ENCODE assay signal across 1 cellular context in the genomic region with DNA sequence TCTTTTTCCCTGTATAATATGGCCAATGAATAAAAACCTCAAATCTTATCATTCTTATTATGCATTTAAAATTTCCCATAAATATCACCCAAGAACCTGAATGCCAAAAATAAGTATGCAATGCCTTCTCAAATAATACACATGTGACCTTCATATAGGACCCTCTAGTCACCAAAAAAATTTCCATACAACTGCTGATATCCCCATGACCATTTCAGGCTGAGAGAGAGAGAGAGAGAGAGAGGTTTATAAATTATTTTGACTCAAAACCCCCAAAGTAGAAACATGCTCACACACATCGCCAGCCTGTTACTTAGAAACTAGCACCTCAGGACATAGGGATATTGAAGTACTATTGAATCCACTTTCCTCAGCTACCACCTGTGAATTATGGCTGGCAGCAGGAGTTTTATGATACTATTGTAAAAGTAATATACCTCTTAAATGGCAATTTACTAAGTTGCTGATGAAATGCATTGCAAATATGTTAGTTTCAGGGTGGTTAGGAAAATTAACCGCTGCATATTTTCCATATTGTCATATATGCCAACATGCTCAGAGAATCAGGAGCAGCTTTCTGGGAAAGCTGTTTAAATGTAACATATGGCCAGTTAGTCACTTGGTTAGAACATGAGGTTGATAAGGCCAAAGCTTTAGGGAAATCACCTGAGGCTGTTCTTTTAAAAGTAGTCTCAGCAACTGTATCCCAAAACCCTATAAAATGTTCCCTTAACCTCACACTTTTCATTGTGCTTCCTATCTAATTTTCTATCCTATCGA.
TF ChIP-seq lines count a peak whose summit lies in the region.

No MANE protein-coding gene starts in this region.

TF ChIP-seq in HEK293, 187 proteins besides CTCF, POLR2A, EP300 and RAD21 (continued from another document):
- no peak for TF ChIP-seq ZNF76 (tag by site-specific recombination; IDR thresholded peaks at IDR 0.05; ENCODE audit: borderline replicate concordance, low read depth)
- TF ChIP-seq, protein P1, sequence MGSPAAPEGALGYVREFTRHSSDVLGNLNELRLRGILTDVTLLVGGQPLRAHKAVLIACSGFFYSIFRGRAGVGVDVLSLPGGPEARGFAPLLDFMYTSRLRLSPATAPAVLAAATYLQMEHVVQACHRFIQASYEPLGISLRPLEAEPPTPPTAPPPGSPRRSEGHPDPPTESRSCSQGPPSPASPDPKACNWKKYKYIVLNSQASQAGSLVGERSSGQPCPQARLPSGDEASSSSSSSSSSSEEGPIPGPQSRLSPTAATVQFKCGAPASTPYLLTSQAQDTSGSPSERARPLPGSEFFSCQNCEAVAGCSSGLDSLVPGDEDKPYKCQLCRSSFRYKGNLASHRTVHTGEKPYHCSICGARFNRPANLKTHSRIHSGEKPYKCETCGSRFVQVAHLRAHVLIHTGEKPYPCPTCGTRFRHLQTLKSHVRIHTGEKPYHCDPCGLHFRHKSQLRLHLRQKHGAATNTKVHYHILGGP (tag by site-specific recombination; IDR thresholded peaks at IDR 0.05) = peak; percentile 20; the same call in 1 of the 2 replicates
- TF ChIP-seq, protein P2, sequence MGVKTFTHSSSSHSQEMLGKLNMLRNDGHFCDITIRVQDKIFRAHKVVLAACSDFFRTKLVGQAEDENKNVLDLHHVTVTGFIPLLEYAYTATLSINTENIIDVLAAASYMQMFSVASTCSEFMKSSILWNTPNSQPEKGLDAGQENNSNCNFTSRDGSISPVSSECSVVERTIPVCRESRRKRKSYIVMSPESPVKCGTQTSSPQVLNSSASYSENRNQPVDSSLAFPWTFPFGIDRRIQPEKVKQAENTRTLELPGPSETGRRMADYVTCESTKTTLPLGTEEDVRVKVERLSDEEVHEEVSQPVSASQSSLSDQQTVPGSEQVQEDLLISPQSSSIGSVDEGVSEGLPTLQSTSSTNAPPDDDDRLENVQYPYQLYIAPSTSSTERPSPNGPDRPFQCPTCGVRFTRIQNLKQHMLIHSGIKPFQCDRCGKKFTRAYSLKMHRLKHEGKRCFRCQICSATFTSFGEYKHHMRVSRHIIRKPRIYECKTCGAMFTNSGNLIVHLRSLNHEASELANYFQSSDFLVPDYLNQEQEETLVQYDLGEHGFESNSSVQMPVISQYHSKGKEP (tag by site-specific recombination; IDR thresholded peaks at IDR 0.05) = 0 out of 2 replicates have a peak, but pooled peaks have one; percentile 32
